In the genomic region with DNA sequence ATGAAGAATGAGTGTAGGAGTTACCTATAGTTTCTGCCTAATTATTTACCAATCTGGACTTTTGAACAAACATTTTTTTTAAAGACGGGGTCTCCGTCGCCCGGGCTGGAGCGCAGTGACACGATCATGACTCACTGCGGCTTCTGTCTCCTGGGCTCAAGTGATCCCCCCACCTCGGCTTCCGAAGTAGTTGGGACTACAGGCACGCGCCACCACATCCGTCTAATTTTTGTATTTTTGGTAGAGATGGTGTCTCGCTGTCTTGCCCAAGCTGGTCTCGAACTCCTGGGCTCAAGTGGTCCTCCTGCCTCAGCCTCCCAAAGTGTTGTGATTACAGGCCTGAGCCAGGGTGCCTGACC, we compare ENCODE assay signal across 7 cellular contexts. TPM values are rescaled to one million over a fixed set of nuclear protein-coding genes. Genes with fewer than 3 reads are reported as not detected.
A peak's percentile ranks its signal among the peaks of the same experiment; 100 is the strongest.
DNase-seq lines count a peak whose midpoint lies in the region; ATAC-seq and TF ChIP-seq lines count a peak whose summit lies in the region.

No MANE protein-coding gene starts in this region.

- H3K4me1 Mint-ChIP-seq in activated T-helper 1 cell treated with anti-CD3 and anti-CD28 coated beads, Interleukin-12 subunit alpha, Interleukin-12 subunit beta, Interleukin-2, Interleukin-4 antibody, amounts not matched to agents 30 ng/mL and 10 ng/mL and 1 ng/mL, durations not matched to agents 14 hours and 24 hours and 36 hours (ENCODE audit: low read depth), result peaks cover 27% of the 10 kb centered on the region
- H3K4me1 Mint-ChIP-seq in stimulated activated effector memory CD8-positive, alpha-beta T cell treated with anti-CD3 and anti-CD28 coated beads, Interleukin-12 subunit alpha, Interleukin-12 subunit beta, amount 100 ng/mL, for 72 hours, result peaks cover 46% of the 10 kb centered on the region

- TF ChIP-seq CTCF in HFF-Myc (IDR thresholded peaks at IDR 0.05; ENCODE audit: low read depth, low read length, missing control alignments), result no peak

- peak overlapping the region; percentile 86 for H3K4me3 Mint-ChIP-seq in activated T-helper 1 cell treated with anti-CD3 and anti-CD28 coated beads, Interleukin-12 subunit alpha, Interleukin-12 subunit beta, Interleukin-2, Interleukin-4 antibody, amounts not matched to agents 30 ng/mL and 10 ng/mL and 1 ng/mL, durations not matched to agents 14 hours and 24 hours and 36 hours
- peak overlapping the region; percentile 77 for H3K4me3 Mint-ChIP-seq in stimulated activated effector memory CD8-positive, alpha-beta T cell treated with anti-CD3 and anti-CD28 coated beads, Interleukin-12 subunit alpha, Interleukin-12 subunit beta, amount 100 ng/mL, for 72 hours

- DNase-seq in HFF-Myc (ENCODE audit: extremely low read depth, low read depth) (no peak), cerebellar nuclear complex (lab: John Stamatoyannopoulos, UW) (no peak), medulla oblongata (ENCODE audit: extremely low spot score) (no peak)
- no peak for DNase-seq in activated T-helper 1 cell treated with anti-CD3 and anti-CD28 coated beads, Interleukin-12 subunit alpha, Interleukin-12 subunit beta, Interleukin-2, Interleukin-4 antibody, amounts not matched to agents 30 ng/mL and 10 ng/mL and 1 ng/mL, durations not matched to agents 14 hours and 24 hours and 36 hours (ENCODE audit: low spot score)
- DNase-seq in stimulated activated effector memory CD8-positive, alpha-beta T cell treated with anti-CD3 and anti-CD28 coated beads, Interleukin-12 subunit alpha, Interleukin-12 subunit beta, amount 100 ng/mL, for 72 hours (ENCODE audit: low spot score in 2 of 2), result no peak

- peaks cover 19% of the 10 kb centered on the region for H3K36me3 ChIP-seq in iPS-18a (ENCODE audit: control insufficient read depth, low read depth, low read length)

- peaks cover 18% of the 10 kb centered on the region for H3K27me3 Mint-ChIP-seq in activated T-helper 1 cell treated with anti-CD3 and anti-CD28 coated beads, Interleukin-12 subunit alpha, Interleukin-12 subunit beta, Interleukin-2, Interleukin-4 antibody, amounts not matched to agents 30 ng/mL and 10 ng/mL and 1 ng/mL, durations not matched to agents 14 hours and 24 hours and 36 hours (ENCODE audit: insufficient read depth)

- no peak overlapping the region for H3K27ac Mint-ChIP-seq in activated T-helper 1 cell treated with anti-CD3 and anti-CD28 coated beads, Interleukin-12 subunit alpha, Interleukin-12 subunit beta, Interleukin-2, Interleukin-4 antibody, amounts not matched to agents 30 ng/mL and 10 ng/mL and 1 ng/mL, durations not matched to agents 14 hours and 24 hours and 36 hours
- no peak overlapping the region for H3K27ac Mint-ChIP-seq in stimulated activated effector memory CD8-positive, alpha-beta T cell treated with anti-CD3 and anti-CD28 coated beads, Interleukin-12 subunit alpha, Interleukin-12 subunit beta, amount 100 ng/mL, for 72 hours

- peak overlapping the region; percentile 94 for H3K9ac ChIP-seq in iPS-18a (ENCODE audit: low read length)

- H3K27ac ChIP-seq in iPS-18a (ENCODE audit: low read length), result peak overlapping the region; percentile 79

- H3K4me3 ChIP-seq in HFF-Myc (replicated peaks; ENCODE audit: low read depth, low read length) (peak overlapping the region; percentile 91), iPS-18a (ENCODE audit: low read length) (peak overlapping the region; percentile 97)

- intact Hi-C loops in activated T-helper 1 cell treated with anti-CD3 and anti-CD28 coated beads, Interleukin-12 subunit alpha, Interleukin-12 subunit beta, Interleukin-2, Interleukin-4 antibody, amounts not matched to agents 30 ng/mL and 10 ng/mL and 1 ng/mL, durations not matched to agents 14 hours and 24 hours and 36 hours (cut with micrococcal nuclease), result loop anchor here (5.0 kb wide), 1 partner anchor 518 kb away; no protein-coding TSS in a partner anchor

- H3K4me1 ChIP-seq in iPS-18a (ENCODE audit: control insufficient read depth, low read depth, low read length), result peaks cover 11% of the 10 kb centered on the region

- peaks cover 19% of the 10 kb centered on the region for H3K36me3 Mint-ChIP-seq in activated T-helper 1 cell treated with anti-CD3 and anti-CD28 coated beads, Interleukin-12 subunit alpha, Interleukin-12 subunit beta, Interleukin-2, Interleukin-4 antibody, amounts not matched to agents 30 ng/mL and 10 ng/mL and 1 ng/mL, durations not matched to agents 14 hours and 24 hours and 36 hours (ENCODE audit: low read depth)
- peaks cover 8% of the 10 kb centered on the region for H3K36me3 Mint-ChIP-seq in stimulated activated effector memory CD8-positive, alpha-beta T cell treated with anti-CD3 and anti-CD28 coated beads, Interleukin-12 subunit alpha, Interleukin-12 subunit beta, amount 100 ng/mL, for 72 hours

- peaks cover 5% of the 10 kb centered on the region for H3K9me3 ChIP-seq in iPS-18a (ENCODE audit: control insufficient read depth, low read depth, low read length)

- H3K9me3 Mint-ChIP-seq in activated T-helper 1 cell treated with anti-CD3 and anti-CD28 coated beads, Interleukin-12 subunit alpha, Interleukin-12 subunit beta, Interleukin-2, Interleukin-4 antibody, amounts not matched to agents 30 ng/mL and 10 ng/mL and 1 ng/mL, durations not matched to agents 14 hours and 24 hours and 36 hours, result peaks cover 11% of the 10 kb centered on the region
- H3K9me3 Mint-ChIP-seq in stimulated activated effector memory CD8-positive, alpha-beta T cell treated with anti-CD3 and anti-CD28 coated beads, Interleukin-12 subunit alpha, Interleukin-12 subunit beta, amount 100 ng/mL, for 72 hours, result no peaks in the 10 kb centered on the region

- no peaks in the 10 kb centered on the region for H3K27me3 ChIP-seq in iPS-18a (ENCODE audit: control insufficient read depth, insufficient read depth, low read length)

- no peak for ATAC-seq in stimulated activated effector memory CD8-positive, alpha-beta T cell treated with anti-CD3 and anti-CD28 coated beads, Interleukin-12 subunit alpha, Interleukin-12 subunit beta, amount 100 ng/mL, for 72 hours
- ATAC-seq in esophagus mucosa, result no peak

RNA-seq across cellular contexts. Expression of gene CTNNA1, which starts 1.5 kb away (rescaled TPM):
- total RNA-seq in activated T-helper 1 cell treated with anti-CD3 and anti-CD28 coated beads, Interleukin-12 subunit alpha, Interleukin-12 subunit beta, Interleukin-2, Interleukin-4 antibody, amounts not matched to agents 30 ng/mL and 10 ng/mL and 1 ng/mL, durations not matched to agents 14 hours and 24 hours and 36 hours, result 56.6 and 58.0 TPM in 2 replicates
- total RNA-seq in esophagus mucosa, result 332 TPM
